1 cellular context compared by ENCODE assay signal in the genomic region with DNA sequence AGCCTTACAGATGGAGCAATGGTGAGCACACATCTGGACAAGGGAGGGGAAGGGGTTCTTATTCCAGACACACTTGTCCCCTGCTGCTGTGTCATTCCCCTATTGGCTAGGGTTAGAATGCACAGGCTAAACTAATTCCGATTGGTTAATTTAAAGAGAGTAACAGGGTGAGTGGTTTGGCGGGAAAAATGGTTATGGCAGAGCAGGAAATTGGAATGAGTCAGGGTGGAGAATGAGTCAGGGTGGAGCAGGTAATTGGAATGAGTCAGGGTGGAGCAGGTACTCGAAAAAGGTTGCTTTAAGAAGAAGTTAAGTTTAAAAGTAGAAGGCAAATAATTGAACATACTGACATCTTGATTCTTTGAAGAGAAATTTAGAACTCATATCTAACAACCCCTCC.
TF ChIP-seq lines count a peak whose summit lies in the region.
"Not testable (repeated sequence)": the region's sequence is repeated elsewhere in the genome, so short reads cannot be mapped to it uniquely, and the experiment has no call there.

No MANE protein-coding gene starts in this region.

TF ChIP-seq in K562, 482 proteins besides CTCF, POLR2A, EP300 and RAD21:
- TF ChIP-seq CC2D1A (IDR thresholded peaks at IDR 0.05) (0 out of 2 replicates have a peak, but pooled peaks have one; percentile 29), TRIM24 (IDR thresholded peaks at IDR 0.05) (peak; percentile 52 to 63), MYBL2 (IDR thresholded peaks at IDR 0.05; ENCODE audit: low read depth) (peak; percentile 67), RBM25 (IDR thresholded peaks at IDR 0.05; ENCODE audit: low read depth, low read length, severe bottlenecking) (peak; percentile 20)
- TF ChIP-seq, protein P1, sequence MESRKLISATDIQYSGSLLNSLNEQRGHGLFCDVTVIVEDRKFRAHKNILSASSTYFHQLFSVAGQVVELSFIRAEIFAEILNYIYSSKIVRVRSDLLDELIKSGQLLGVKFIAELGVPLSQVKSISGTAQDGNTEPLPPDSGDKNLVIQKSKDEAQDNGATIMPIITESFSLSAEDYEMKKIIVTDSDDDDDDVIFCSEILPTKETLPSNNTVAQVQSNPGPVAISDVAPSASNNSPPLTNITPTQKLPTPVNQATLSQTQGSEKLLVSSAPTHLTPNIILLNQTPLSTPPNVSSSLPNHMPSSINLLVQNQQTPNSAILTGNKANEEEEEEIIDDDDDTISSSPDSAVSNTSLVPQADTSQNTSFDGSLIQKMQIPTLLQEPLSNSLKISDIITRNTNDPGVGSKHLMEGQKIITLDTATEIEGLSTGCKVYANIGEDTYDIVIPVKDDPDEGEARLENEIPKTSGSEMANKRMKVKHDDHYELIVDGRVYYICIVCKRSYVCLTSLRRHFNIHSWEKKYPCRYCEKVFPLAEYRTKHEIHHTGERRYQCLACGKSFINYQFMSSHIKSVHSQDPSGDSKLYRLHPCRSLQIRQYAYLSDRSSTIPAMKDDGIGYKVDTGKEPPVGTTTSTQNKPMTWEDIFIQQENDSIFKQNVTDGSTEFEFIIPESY (CRISPR knock-in tag; IDR thresholded peaks at IDR 0.05): 0 out of 2 replicates have a peak, but pooled peaks have one; percentile 39
- TF ChIP-seq MYBL2 (CRISPR knock-in tag; IDR thresholded peaks at IDR 0.05; ENCODE audit: borderline replicate concordance): not testable (repeated sequence)
